ENCODE assay signal across 12 cellular contexts in genomic region chr10:79049931-79050895, GRCh38. TPM values are rescaled to one million over a fixed set of nuclear protein-coding genes. Genes with fewer than 3 reads are reported as not detected.
DNase-seq lines count a peak whose midpoint lies in the region; ATAC-seq and TF ChIP-seq lines count a peak whose summit lies in the region.
"Had no signal": no experiment of that assay in that cellular context is flagged by ENCODE, and none has a peak within 500 bp of the region (broad histone marks: within the 10 kb centered on the region; RNA-seq: fewer than 3 reads in every experiment).

No MANE protein-coding gene starts in this region.

- H3K79me1 ChIP-seq in mesendoderm (ENCODE audit: low read length): no peaks in the 10 kb centered on the region

- H4K8ac ChIP-seq in mesendoderm (ENCODE audit: low read depth, low read length): no peak overlapping the region

- peak; percentile 82 for ATAC-seq in activated T-helper 17 cell treated with anti-CD3 and anti-CD28 coated beads, Interleukin-2, amount 50 U/mL, for 72 hours (replicated peaks)
- ATAC-seq: GM23338 had no signal

- H3K36me3 ChIP-seq in mesendoderm (ENCODE audit: control insufficient read depth, insufficient read depth, low read length): no peaks in the 10 kb centered on the region
- no peaks in the 10 kb centered on the region for H3K36me3 ChIP-seq in SJCRH30

- CTCF ChIA-PET in GM10248 (lab: Yijun Ruan, JAX): no interaction called here

- no peaks in the 10 kb centered on the region for H3K9me3 Mint-ChIP-seq in activated T-helper 17 cell treated with anti-CD3 and anti-CD28 coated beads, Interleukin-2, amount 50 U/mL, for 72 hours
- H3K9me3 Mint-ChIP-seq: GM23338 had no signal

- peak overlapping the region; percentile 96 for H2AK5ac ChIP-seq in mesendoderm (ENCODE audit: low read length)

- H3K9ac ChIP-seq in mesendoderm (ENCODE audit: low read length): no peak overlapping the region

- no peaks in the 10 kb centered on the region for H3K79me2 ChIP-seq in mesendoderm (ENCODE audit: control insufficient read depth, insufficient read depth, low read length)

- no peak overlapping the region for H3K4me2 ChIP-seq in mesendoderm (ENCODE audit: low read length)

- H3K36me3 Mint-ChIP-seq in activated T-helper 17 cell treated with anti-CD3 and anti-CD28 coated beads, Interleukin-2, amount 50 U/mL, for 72 hours (ENCODE audit: low read depth): no peaks in the 10 kb centered on the region

- no peak overlapping the region for H3K23ac ChIP-seq in mesendoderm (ENCODE audit: low read length)

- H2BK15ac ChIP-seq in mesendoderm (replicated peaks; ENCODE audit: low read depth): no peak overlapping the region

- WGBS in mesendoderm (ENCODE audit: extremely low coverage, insufficient coverage, low lambda C conversion rate): no CpG with 5 or more reads among the region's 15 CpGs

- POLR2A ChIA-PET in GM10248 (lab: Yijun Ruan, JAX): no interaction called here

- H3K4me3 Mint-ChIP-seq in activated T-helper 17 cell treated with anti-CD3 and anti-CD28 coated beads, Interleukin-2, amount 50 U/mL, for 72 hours: peak overlapping the region; percentile 69
- H3K4me3 Mint-ChIP-seq: GM23338 had no signal

- no peak overlapping the region for H3K4me3 ChIP-seq in mesendoderm (ENCODE audit: low read length)
- no peak overlapping the region for H3K4me3 ChIP-seq in SJCRH30
- H3K4me3 ChIP-seq: GM23338 had no signal

- peak overlapping the region; percentile 88 for H3K27ac Mint-ChIP-seq in activated T-helper 17 cell treated with anti-CD3 and anti-CD28 coated beads, Interleukin-2, amount 50 U/mL, for 72 hours
- H3K27ac Mint-ChIP-seq: GM23338 had no signal

- peak overlapping the region; percentile 40 for H2BK5ac ChIP-seq in mesendoderm (ENCODE audit: low read length)

- TF ChIP-seq CTCF in GM10248 (IDR thresholded peaks at IDR 0.05; ENCODE audit: control extremely low read depth, extremely low read depth, low read depth, missing control alignments): no peak

- no peaks in the 10 kb centered on the region for H3K9me3 ChIP-seq in SJCRH30 (replicated peaks)

- H3K56ac ChIP-seq in mesendoderm (ENCODE audit: low read length): peak overlapping the region; percentile 77

- peak overlapping the region; percentile 13 for H3K18ac ChIP-seq in mesendoderm (ENCODE audit: low read length)

- no peaks in the 10 kb centered on the region for H3K27me3 Mint-ChIP-seq in activated T-helper 17 cell treated with anti-CD3 and anti-CD28 coated beads, Interleukin-2, amount 50 U/mL, for 72 hours

- peaks cover 24% of the 10 kb centered on the region for H3K4me1 Mint-ChIP-seq in activated T-helper 17 cell treated with anti-CD3 and anti-CD28 coated beads, Interleukin-2, amount 50 U/mL, for 72 hours

- H2BK120ac ChIP-seq in mesendoderm (ENCODE audit: low read depth, low read length): peak overlapping the region; percentile 24

- peaks cover 33% of the 10 kb centered on the region for H3K4me1 ChIP-seq in mesendoderm (ENCODE audit: control insufficient read depth, low read depth, low read length)
- H3K4me1 ChIP-seq in SJCRH30: no peaks in the 10 kb centered on the region

- no peak overlapping the region for H4K5ac ChIP-seq in mesendoderm (ENCODE audit: low read length)

- no peaks in the 10 kb centered on the region for H3K27me3 ChIP-seq in mesendoderm (ENCODE audit: insufficient read depth, low read length, poor library complexity)
- H3K27me3 ChIP-seq in SJCRH30: 0 out of 2 replicates have a peak, but pooled peaks cover 6% of the 10 kb centered on the region

- H3K27ac ChIP-seq in mesendoderm (ENCODE audit: low read depth, low read length) (no peak overlapping the region), SJCRH30 (no peak overlapping the region)

- H3K4ac ChIP-seq in mesendoderm (ENCODE audit: low read depth, low read length): no peak overlapping the region

- DNase-seq in stimulated activated CD4-positive, alpha-beta T cell treated with anti-CD3 and anti-CD28 coated beads, Interleukin-15, amount 100 ng/mL, for 24 hours: peak; percentile 27
- DNase-seq in stimulated activated CD4-positive, alpha-beta T cell treated with anti-CD3 and anti-CD28 coated beads, Interleukin-1b, Interleukin-23, amount 100 ng/mL, for 48 hours: no peak
- peak; percentile 42 for DNase-seq in mesendoderm
- DNase-seq in NCI-H2196 (lab: John Stamatoyannopoulos, UW; ENCODE audit: unreplicated experiment): no peak
- DNase-seq in GM10248 (ENCODE audit: extremely low spot score): no peak
- DNase-seq in NK-92 treated with Interleukin-12 subunit alpha and Interleukin-12 subunit beta, amount 100 ng/mL, for 24 hours (lab: John Stamatoyannopoulos, UW): no peak
- DNase-seq in SJCRH30: no peak
- DNase-seq: activated CD4-positive, CD25-positive, alpha-beta regulatory T cell treated with anti-CD3 and anti-CD28 coated beads, Interleukin-2, amount 50 U/mL, for 72 hours; NCI-H187; OCI-M1 had no signal

RNA-seq across cellular contexts. Expression of gene ZMIZ1, which starts 18.6 kb away (rescaled TPM):
- 10 to 100 TPM; 32.9 to 82.6 TPM for total RNA-seq in activated T-helper 17 cell treated with anti-CD3 and anti-CD28 coated beads, Interleukin-2, amount 50 U/mL, for 72 hours
- 23.7 TPM for polyA plus RNA-seq in mesendoderm (2013, experiment 1 of 2)
- 23.1 TPM for polyA plus RNA-seq in mesendoderm (2013, experiment 2 of 2)
- total RNA-seq in SJCRH30 (2014; rRNA removed; shearing (Covaris generic)): 11.5 and 13.6 TPM in 2 replicates

Comparison
In these comparisons a context has a peak if more than half of its experiments do, and no peak if none do; other contexts are left out.
1. DNase-seq: peak in stimulated activated CD4-positive, alpha-beta T cell treated with anti-CD3 and anti-CD28 coated beads, Interleukin-15, amount 100 ng/mL, for 24 hours (single experiment) and mesendoderm (single experiment); none in stimulated activated CD4-positive, alpha-beta T cell treated with anti-CD3 and anti-CD28 coated beads, Interleukin-1b, Interleukin-23, amount 100 ng/mL, for 48 hours (single experiment), NCI-H2196 (single experiment), GM10248 (single experiment), NK-92 treated with Interleukin-12 subunit alpha and Interleukin-12 subunit beta, amount 100 ng/mL, for 24 hours (single experiment) and SJCRH30 (0 of 2).